In genomic region chr1:15932612-15933011, GRCh38 we compare ENCODE assay signal across 2 cellular contexts.
TF ChIP-seq lines count a peak whose summit lies in the region.

No MANE protein-coding gene starts in this region.

TF ChIP-seq in HCT116, 20 proteins besides CTCF, POLR2A, EP300 and RAD21:
- TF ChIP-seq SIN3A (IDR thresholded peaks at IDR 0.05; ENCODE audit: low read depth) (no peak), EZH2 (IDR thresholded peaks at IDR 0.05) (no peak), ATF3 (IDR thresholded peaks at IDR 0.05) (no peak), TCF7L2 (IDR thresholded peaks at IDR 0.05; ENCODE audit: borderline replicate concordance, extremely low read depth, insufficient read depth, insufficient read length) (no peak), CEBPB (IDR thresholded peaks at IDR 0.05; ENCODE audit: low read depth) (no peak), YY1 (IDR thresholded peaks at IDR 0.05; ENCODE audit: extremely low read depth, insufficient replicate concordance, low read depth, low read length) (no peak), CBX3 (IDR thresholded peaks at IDR 0.05; ENCODE audit: low read depth) (no peak), SRF (IDR thresholded peaks at IDR 0.05; ENCODE audit: low read depth) (no peak), JUND (IDR thresholded peaks at IDR 0.05) (no peak), EZH2phosphoT487 (IDR thresholded peaks at IDR 0.05; ENCODE audit: borderline replicate concordance) (no peak), ZBTB33 (IDR thresholded peaks at IDR 0.05; ENCODE audit: extremely low read depth, insufficient replicate concordance, low read length) (no peak), MAX (IDR thresholded peaks at IDR 0.05) (no peak), ELF1 (IDR thresholded peaks at IDR 0.05; ENCODE audit: borderline replicate concordance, low read depth) (no peak), SP1 (IDR thresholded peaks at IDR 0.05; ENCODE audit: low read depth) (no peak), FOSL1 (IDR thresholded peaks at IDR 0.05; ENCODE audit: low read depth) (no peak), POLR2AphosphoS5 (IDR thresholded peaks at IDR 0.05; ENCODE audit: low read depth, low read length) (no peak), REST (IDR thresholded peaks at IDR 0.05; ENCODE audit: low read depth) (no peak)

TF ChIP-seq in K562, 482 proteins besides CTCF, POLR2A, EP300 and RAD21:
- TF ChIP-seq ZFX (CRISPR knock-in tag; IDR thresholded peaks at IDR 0.05) (peak; percentile 30; the same call in 1 of the 2 replicates), MXI1 (IDR thresholded peaks at IDR 0.05; ENCODE audit: low read depth, low read length) (no peak), GABPB1 (CRISPR knock-in tag; IDR thresholded peaks at IDR 0.05) (no peak)
TF ChIP-seq in K562: peak in this region for 1.
